1 cellular context compared by ENCODE assay signal in genomic region chr11:79243412-79244174, GRCh38.
TF ChIP-seq lines count a peak whose summit lies in the region.

No MANE protein-coding gene starts in this region.

TF ChIP-seq in GM23338, 12 proteins besides CTCF, POLR2A, EP300 and RAD21 (continued from another document):
- TF ChIP-seq ZNF462 (CRISPR knock-in tag; IDR thresholded peaks at IDR 0.05) (no peak), EZH2 (IDR thresholded peaks at IDR 0.05; ENCODE audit: low read depth, unreplicated experiment) (no peak), EZH2phosphoT487 (IDR thresholded peaks at IDR 0.05; ENCODE audit: unreplicated experiment) (no peak), STAT1 (IDR thresholded peaks at IDR 0.05; ENCODE audit: unreplicated experiment) (no peak), NANOG (IDR thresholded peaks at IDR 0.05; ENCODE audit: borderline replicate concordance) (no peak), CREB1 (CRISPR knock-in tag; IDR thresholded peaks at IDR 0.05; ENCODE audit: low read depth) (no peak), ZNF331 (CRISPR knock-in tag; IDR thresholded peaks at IDR 0.05; ENCODE audit: low read depth) (no peak), POLR2AphosphoS5 (IDR thresholded peaks at IDR 0.05; ENCODE audit: low read depth) (no peak), JUNB (IDR thresholded peaks at IDR 0.05; ENCODE audit: unreplicated experiment) (no peak), ZNF114 (CRISPR knock-in tag; IDR thresholded peaks at IDR 0.05) (no peak)
- TF ChIP-seq, protein P1, sequence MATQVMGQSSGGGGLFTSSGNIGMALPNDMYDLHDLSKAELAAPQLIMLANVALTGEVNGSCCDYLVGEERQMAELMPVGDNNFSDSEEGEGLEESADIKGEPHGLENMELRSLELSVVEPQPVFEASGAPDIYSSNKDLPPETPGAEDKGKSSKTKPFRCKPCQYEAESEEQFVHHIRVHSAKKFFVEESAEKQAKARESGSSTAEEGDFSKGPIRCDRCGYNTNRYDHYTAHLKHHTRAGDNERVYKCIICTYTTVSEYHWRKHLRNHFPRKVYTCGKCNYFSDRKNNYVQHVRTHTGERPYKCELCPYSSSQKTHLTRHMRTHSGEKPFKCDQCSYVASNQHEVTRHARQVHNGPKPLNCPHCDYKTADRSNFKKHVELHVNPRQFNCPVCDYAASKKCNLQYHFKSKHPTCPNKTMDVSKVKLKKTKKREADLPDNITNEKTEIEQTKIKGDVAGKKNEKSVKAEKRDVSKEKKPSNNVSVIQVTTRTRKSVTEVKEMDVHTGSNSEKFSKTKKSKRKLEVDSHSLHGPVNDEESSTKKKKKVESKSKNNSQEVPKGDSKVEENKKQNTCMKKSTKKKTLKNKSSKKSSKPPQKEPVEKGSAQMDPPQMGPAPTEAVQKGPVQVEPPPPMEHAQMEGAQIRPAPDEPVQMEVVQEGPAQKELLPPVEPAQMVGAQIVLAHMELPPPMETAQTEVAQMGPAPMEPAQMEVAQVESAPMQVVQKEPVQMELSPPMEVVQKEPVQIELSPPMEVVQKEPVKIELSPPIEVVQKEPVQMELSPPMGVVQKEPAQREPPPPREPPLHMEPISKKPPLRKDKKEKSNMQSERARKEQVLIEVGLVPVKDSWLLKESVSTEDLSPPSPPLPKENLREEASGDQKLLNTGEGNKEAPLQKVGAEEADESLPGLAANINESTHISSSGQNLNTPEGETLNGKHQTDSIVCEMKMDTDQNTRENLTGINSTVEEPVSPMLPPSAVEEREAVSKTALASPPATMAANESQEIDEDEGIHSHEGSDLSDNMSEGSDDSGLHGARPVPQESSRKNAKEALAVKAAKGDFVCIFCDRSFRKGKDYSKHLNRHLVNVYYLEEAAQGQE (IDR thresholded peaks at IDR 0.05; ENCODE audit: unreplicated experiment), result no peak
